In genomic region chr13:48595330-48596127, GRCh38 we compare ENCODE assay signal across 9 cellular contexts. TPM values are rescaled to one million over a fixed set of nuclear protein-coding genes. Genes with fewer than 3 reads are reported as not detected.
DNase-seq lines count a peak whose midpoint lies in the region; ATAC-seq, FAIRE-seq and TF ChIP-seq lines count a peak whose summit lies in the region.
"Had no signal": no experiment of that assay in that cellular context is flagged by ENCODE, and none has a peak within 500 bp of the region (broad histone marks: within the 10 kb centered on the region; RNA-seq: fewer than 3 reads in every experiment).

No MANE protein-coding gene starts in this region.

- H3K27ac Mint-ChIP-seq in CD4-positive, alpha-beta memory T cell = peak overlapping the region in 1 of 7 donors; percentile 37

- H3K4me1 ChIP-seq in CD4-positive, alpha-beta memory T cell (ENCODE audit: insufficient read depth, low read length) = no peaks in the 10 kb centered on the region

- FAIRE-seq in bronchial epithelial cell (lab: Jason Lieb, UNC) = no peak
- FAIRE-seq: TTC549 had no signal

- H3K36me3 Mint-ChIP-seq in CD4-positive, alpha-beta memory T cell = no peaks in the 10 kb centered on the region

- POLR2A ChIA-PET in CD4-positive, alpha-beta memory T cell (lab: Charles Lee; ENCODE audit: partially characterized antibody) = no interaction called here

- CTCF ChIA-PET in CD4-positive, alpha-beta memory T cell (lab: Charles Lee; ENCODE audit: partially characterized antibody) = interaction anchor here (0.7 to 8.4 kb wide), 10 partner anchors 15 to 261 kb away, joined by 3 to 71 read pairs (median 3); no protein-coding TSS in a partner anchor

- intact Hi-C loops in CD4-positive, alpha-beta memory T cell (cut with micrococcal nuclease) = loop anchor here (1.0 to 10.0 kb wide), 2 partner anchors 59 to 137 kb away; partner anchors contain the start of gene CYSLTR2

- peak; percentile 68 for TF ChIP-seq CTCF in bronchial epithelial cell (IDR thresholded peaks at IDR 0.05; ENCODE audit: insufficient read depth, low read length, severe bottlenecking)

- H3K27me3 Mint-ChIP-seq in CD4-positive, alpha-beta memory T cell = no peaks in the 10 kb centered on the region

- peaks cover 0 to 3% (median 0%) of the 10 kb centered on the region in 8 donors for H3K9me3 Mint-ChIP-seq in CD4-positive, alpha-beta memory T cell

- H3K9me3 ChIP-seq in CD4-positive, alpha-beta memory T cell (ENCODE audit: control insufficient read depth in 1 of 2, low read length in 2 of 2) = no peaks in the 10 kb centered on the region

- no peaks in the 10 kb centered on the region for H3K27me3 ChIP-seq in CD4-positive, alpha-beta memory T cell (ENCODE audit: insufficient read depth, low read length)
- no peaks in the 10 kb centered on the region for H3K27me3 ChIP-seq in bronchial epithelial cell (ENCODE audit: control insufficient read depth, insufficient read depth, low read length)

- ATAC-seq in GM19035 (IDR thresholded peaks at IDR 0.05; ENCODE audit: unreplicated experiment) (peak; percentile 75), HG03139 (IDR thresholded peaks at IDR 0.05; ENCODE audit: unreplicated experiment) (no peak)

- H3K27ac ChIP-seq in CD4-positive, alpha-beta memory T cell (ENCODE audit: low read depth, low read length) = no peak overlapping the region

- no peak for TF ChIP-seq EP300 in Ishikawa (IDR thresholded peaks at IDR 0.05; ENCODE audit: borderline replicate concordance)

- H3K4me3 Mint-ChIP-seq in CD4-positive, alpha-beta memory T cell = no peak overlapping the region

- H3K4me1 Mint-ChIP-seq in CD4-positive, alpha-beta memory T cell = no peaks in the 10 kb centered on the region

- H3K4me3 ChIP-seq in CD4-positive, alpha-beta memory T cell (ENCODE audit: low read length in 2 of 2) = no peak overlapping the region
- H3K4me3 ChIP-seq in bronchial epithelial cell (ENCODE audit: low read depth, low read length) = no peak overlapping the region

- peak; percentile 83 for TF ChIP-seq RAD21 in Ishikawa (IDR thresholded peaks at IDR 0.05; ENCODE audit: low read depth)

- peak; percentile 51 to 71 (median 65) for DNase-seq in CD4-positive, alpha-beta memory T cell
- DNase-seq in T-helper 22 cell (ENCODE audit: low read depth) (peak; percentile 36), bronchial epithelial cell (ENCODE audit: low read depth) (peak; percentile 67), kidney tubule cell (ENCODE audit: low spot score) (peak; percentile 87)
- DNase-seq in stimulated activated CD4-positive, alpha-beta T cell treated with anti-CD3 and anti-CD28 coated beads, TNF-alpha, amount 100 ng/mL, for 1 hour (ENCODE audit: low read depth in 3 of 3, low spot score in 1 of 3) = peak; percentile 9 to 32 (median 10)

- no peaks in the 10 kb centered on the region for H3K36me3 ChIP-seq in CD4-positive, alpha-beta memory T cell (ENCODE audit: insufficient read depth, low read length)
- H3K36me3 ChIP-seq in bronchial epithelial cell (ENCODE audit: control insufficient read depth, insufficient read depth, low read length) = no peaks in the 10 kb centered on the region

TF ChIP-seq in Ishikawa, 13 proteins besides CTCF, POLR2A, EP300 and RAD21:
- TF ChIP-seq TEAD4 (IDR thresholded peaks at IDR 0.05) (no peak), MAX (IDR thresholded peaks at IDR 0.05) (no peak), TAF1 (IDR thresholded peaks at IDR 0.05; ENCODE audit: low read depth) (no peak), EGR1 (IDR thresholded peaks at IDR 0.05) (no peak), USF1 (IDR thresholded peaks at IDR 0.05) (no peak), CREB1 (IDR thresholded peaks at IDR 0.05; ENCODE audit: low read depth) (no peak), YY1 (IDR thresholded peaks at IDR 0.05; ENCODE audit: low read depth) (no peak), CEBPB (IDR thresholded peaks at IDR 0.05) (no peak), TCF12 (IDR thresholded peaks at IDR 0.05; ENCODE audit: low read depth) (no peak), REST (IDR thresholded peaks at IDR 0.05; ENCODE audit: low read depth) (no peak), FOXM1 (IDR thresholded peaks at IDR 0.05; ENCODE audit: borderline replicate concordance, low read depth) (no peak), NFIC (IDR thresholded peaks at IDR 0.05) (no peak), ZBTB7A (IDR thresholded peaks at IDR 0.05; ENCODE audit: low read depth) (no peak)

RNA-seq across cellular contexts. Expression of gene CYSLTR2, which starts 58.2 kb away (rescaled TPM):
- 1 to 10 TPM; 3.3 to 3.7 TPM for total RNA-seq in CD4-positive, alpha-beta memory T cell
- polyA plus RNA-seq in CD4-positive, alpha-beta memory T cell = 1 to 10 TPM in 1 of 2 donors, under 1 TPM in 1; 0.68 to 3.3 TPM
- total RNA-seq in bronchial epithelial cell = not detected in 2 replicates

Comparison
In these comparisons a context has a peak if more than half of its experiments do, and no peak if none do; other contexts are left out.
1. DNase-seq: peak in every context shown above with its lines; median percentile 87 in kidney tubule cell; 67 in bronchial epithelial cell; 65 in CD4-positive, alpha-beta memory T cell; 36 in T-helper 22 cell; 10 in stimulated activated CD4-positive, alpha-beta T cell treated with anti-CD3 and anti-CD28 coated beads, TNF-alpha, amount 100 ng/mL, for 1 hour.